ENCODE assay signal across 35 cellular contexts in genomic region chr7:117193564-117193963, GRCh38.
DNase-seq lines count a peak whose midpoint lies in the region; ATAC-seq, FAIRE-seq and TF ChIP-seq lines count a peak whose summit lies in the region.
"Had no signal": no experiment of that assay in that cellular context is flagged by ENCODE, and none has a peak within 500 bp of the region (broad histone marks: within the 10 kb centered on the region; RNA-seq: fewer than 3 reads in every experiment).

No MANE protein-coding gene starts in this region.

- FAIRE-seq in HTR-8/SVneo (lab: Jason Lieb, UNC) = no peak
- no peak for FAIRE-seq in urothelium cell line (lab: Jason Lieb, UNC)
- FAIRE-seq: colon, endothelial cell of umbilical vein, H1, kidney had no signal

- H3K9me3 Mint-ChIP-seq in mesothelial cell of epicardium = no peaks in the 10 kb centered on the region
- H3K9me3 Mint-ChIP-seq: activated T-helper 17 cell treated with anti-CD3 and anti-CD28 coated beads, Interleukin-2, amount 50 U/mL, for 72 hours; naive B cell; stimulated activated effector memory CD8-positive, alpha-beta T cell treated with anti-CD3 and anti-CD28 coated beads, Interleukin-12 subunit alpha, Interleukin-12 subunit beta, amount 100 ng/mL, for 72 hours had no signal

- no peaks in the 10 kb centered on the region for H3K27me3 Mint-ChIP-seq in mesothelial cell of epicardium (ENCODE audit: low read depth)
- H3K27me3 Mint-ChIP-seq: activated CD4-positive, alpha-beta T cell treated with anti-CD3 and anti-CD28 coated beads for 36 hours; activated T-helper 17 cell treated with anti-CD3 and anti-CD28 coated beads, Interleukin-2, amount 50 U/mL, for 72 hours; naive B cell had no signal

- TF ChIP-seq CTCF in mesothelial cell of epicardium (IDR thresholded peaks at IDR 0.05; ENCODE audit: unreplicated experiment) = no peak
- no peak for TF ChIP-seq CTCF in spleen (IDR thresholded peaks at IDR 0.05 in 8 of 11, conservative IDR thresholded peaks at IDR 0.05 in 3 of 11)
- no peak for TF ChIP-seq CTCF in upper lobe of left lung (IDR thresholded peaks at IDR 0.05)

- H3K36me3 Mint-ChIP-seq in mesothelial cell of epicardium = peaks cover 25% of the 10 kb centered on the region
- H3K36me3 Mint-ChIP-seq: naive B cell had no signal

- H3K4me1 ChIP-seq in spleen (no peaks in the 10 kb centered on the region), upper lobe of left lung (no peaks in the 10 kb centered on the region)
- H3K4me1 ChIP-seq: breast epithelium, Peyer's patch had no signal

- intact Hi-C loops in spleen (cut with DNase I; ENCODE audit: low total_unique reads) = no loop called here

- peaks cover 51% of the 10 kb centered on the region for H3K4me1 Mint-ChIP-seq in mesothelial cell of epicardium
- H3K4me1 Mint-ChIP-seq: activated T-helper 17 cell treated with anti-CD3 and anti-CD28 coated beads, Interleukin-2, amount 50 U/mL, for 72 hours; naive B cell; stimulated activated effector memory CD8-positive, alpha-beta T cell treated with anti-CD3 and anti-CD28 coated beads, Interleukin-12 subunit alpha, Interleukin-12 subunit beta, amount 100 ng/mL, for 72 hours had no signal

- TF ChIP-seq POLR2A in erythroblast (IDR thresholded peaks at IDR 0.05; ENCODE audit: low read length) = no peak
- TF ChIP-seq POLR2A in spleen (IDR thresholded peaks at IDR 0.05) = no peak
- TF ChIP-seq POLR2A in upper lobe of left lung (IDR thresholded peaks at IDR 0.05) = no peak

- 90 to 98% (median 94%) methylated on average over 2 of the region's 2 CpGs for whole genome bisulfite sequencing in spleen, 5 donors
- 85 to 87% methylated on average over 2 of the region's 2 CpGs for WGBS in upper lobe of left lung, 2 donors

- no peaks in the 10 kb centered on the region for H3K9me3 ChIP-seq in spleen
- no peaks in the 10 kb centered on the region for H3K9me3 ChIP-seq in upper lobe of left lung
- H3K9me3 ChIP-seq: breast epithelium, neutrophil, Peyer's patch, tibial nerve had no signal

- H3K36me3 ChIP-seq in spleen = peaks cover 0 to 29% (median 0%) of the 10 kb centered on the region in 6 donors
- H3K36me3 ChIP-seq in upper lobe of left lung = peaks cover 0 to 22% (median 14%) of the 10 kb centered on the region in 4 donors
- H3K36me3 ChIP-seq: breast epithelium, neutrophil had no signal

- DNase-seq in EH (ENCODE audit: low read depth) = peak; percentile 69
- DNase-seq in HTR-8/SVneo (ENCODE audit: insufficient read length, low spot score) = peak; percentile 11
- peak; percentile 14 to 20 for DNase-seq in erythroblast (lab: John Stamatoyannopoulos, UW)
- no peak for DNase-seq in mesothelial cell of epicardium (ENCODE audit: low spot score in 2 of 2, unreplicated experiment in 2 of 2)
- DNase-seq in spleen = no peak
- no peak for DNase-seq in upper lobe of left lung
- DNase-seq in NCI-H1092 treated with DMSO at 0.1 percent for 48 hours (lab: John Stamatoyannopoulos, UW) = no peak
- no peak for DNase-seq in urothelium cell line (ENCODE audit: low spot score)
- DNase-seq: activated CD4-positive, alpha-beta T cell treated with anti-CD3 and anti-CD28 coated beads for 36 hours; activated naive CD4-positive, alpha-beta T cell treated with anti-CD3 and anti-CD28 coated beads, Interleukin-2, amount 50 U/mL, for 16 hours; amygdala; COR-L47; DMS53; GF-D8; head of caudate nucleus; Kasumi-1; kidney; left ventricle myocardium superior; naive B cell; NCI-H1436 treated with DMSO at 0.1 percent for 48 hours; NCI-H446; NCI-H82; Peyer's patch; SIG-M5; T1000 had no signal

- no peak overlapping the region for H3K4me3 ChIP-seq in spleen
- no peak overlapping the region for H3K4me3 ChIP-seq in upper lobe of left lung
- H3K4me3 ChIP-seq: breast epithelium, Peyer's patch, tibial nerve had no signal

- no peak for ATAC-seq in upper lobe of left lung (ENCODE audit: low FRiP score in 2 of 2)
- ATAC-seq: activated CD4-positive, alpha-beta T cell treated with anti-CD3 and anti-CD28 coated beads for 36 hours; activated T-helper 17 cell treated with anti-CD3 and anti-CD28 coated beads, Interleukin-2, amount 50 U/mL, for 72 hours; left ventricle myocardium superior; stimulated activated effector memory CD8-positive, alpha-beta T cell treated with anti-CD3 and anti-CD28 coated beads, Interleukin-12 subunit alpha, Interleukin-12 subunit beta, amount 100 ng/mL, for 72 hours had no signal

- H3K27me3 ChIP-seq in spleen (replicated peaks in 1 of 7) (no peaks in the 10 kb centered on the region), upper lobe of left lung (no peaks in the 10 kb centered on the region)
- H3K27me3 ChIP-seq: breast epithelium, neutrophil, Peyer's patch, tibial nerve had no signal

- H3K4me3 Mint-ChIP-seq in mesothelial cell of epicardium = no peak overlapping the region
- H3K4me3 Mint-ChIP-seq: activated CD4-positive, alpha-beta T cell treated with anti-CD3 and anti-CD28 coated beads for 36 hours; activated T-helper 17 cell treated with anti-CD3 and anti-CD28 coated beads, Interleukin-2, amount 50 U/mL, for 72 hours; naive B cell; stimulated activated effector memory CD8-positive, alpha-beta T cell treated with anti-CD3 and anti-CD28 coated beads, Interleukin-12 subunit alpha, Interleukin-12 subunit beta, amount 100 ng/mL, for 72 hours had no signal

- H3K27ac ChIP-seq in spleen (no peak overlapping the region), upper lobe of left lung (no peak overlapping the region)
- H3K27ac ChIP-seq: breast epithelium, C4-2B, neutrophil, Peyer's patch, tibial nerve, VCaP had no signal

- no peak for TF ChIP-seq EP300 in upper lobe of left lung (IDR thresholded peaks at IDR 0.05)

- H3K27ac Mint-ChIP-seq in mesothelial cell of epicardium = peak overlapping the region; percentile 64
- H3K27ac Mint-ChIP-seq: activated CD4-positive, alpha-beta T cell treated with anti-CD3 and anti-CD28 coated beads for 36 hours; activated T-helper 17 cell treated with anti-CD3 and anti-CD28 coated beads, Interleukin-2, amount 50 U/mL, for 72 hours; naive B cell; stimulated activated effector memory CD8-positive, alpha-beta T cell treated with anti-CD3 and anti-CD28 coated beads, Interleukin-12 subunit alpha, Interleukin-12 subunit beta, amount 100 ng/mL, for 72 hours had no signal

Comparison
In these comparisons a context has a peak if more than half of its experiments do, and no peak if none do; other contexts are left out.
1. DNase-seq: peak in EH (single experiment), HTR-8/SVneo (single experiment) and erythroblast (2 of 2); none in mesothelial cell of epicardium (0 of 2), spleen (single experiment), upper lobe of left lung (0 of 2), NCI-H1092 treated with DMSO at 0.1 percent for 48 hours (single experiment) and urothelium cell line (single experiment).